ENCODE assay signal across 22 cellular contexts in genomic region chr13:22487932-22488331, GRCh38.
"Had no signal": no experiment of that assay in that cellular context is flagged by ENCODE, and none has a peak within 500 bp of the region (broad histone marks: within the 10 kb centered on the region; RNA-seq: fewer than 3 reads in every experiment).

No MANE protein-coding gene starts in this region.

- H3K4me3 ChIP-seq: gastrocnemius medialis, pancreas, upper lobe of left lung had no signal

- H3K4me3 Mint-ChIP-seq: activated CD4-positive, alpha-beta memory T cell treated with anti-CD3 and anti-CD28 coated beads, Interleukin-2, amount 10 ng/mL, durations not matched to agents 7 days and 5 days; activated naive CD4-positive, alpha-beta T cell treated with anti-CD3 and anti-CD28 coated beads, Interleukin-2, amount 10 ng/mL, durations not matched to agents 7 days and 5 days; brain; dendritic cell treated with granulocyte-macrophage colony-stimulating factor and Interleukin-4, amounts not matched to agents 40 ng/mL and 50 ng/mL, for 4 days; nephron progenitor cell; stimulated activated naive B cell treated with anti-CD40 and anti-IgM and Interleukin-4, amounts not matched to agents 10 μg/mL and 1 μg/mL and 100 μg/mL, for 72 hours had no signal

- H3K36me3 ChIP-seq: gastrocnemius medialis, pancreas, upper lobe of left lung had no signal

- H3K27me3 Mint-ChIP-seq: activated CD4-positive, alpha-beta memory T cell treated with anti-CD3 and anti-CD28 coated beads, Interleukin-2, amount 10 ng/mL, durations not matched to agents 7 days and 5 days; activated naive CD4-positive, alpha-beta T cell treated with anti-CD3 and anti-CD28 coated beads, Interleukin-2, amount 10 ng/mL, durations not matched to agents 7 days and 5 days; brain; dendritic cell treated with granulocyte-macrophage colony-stimulating factor and Interleukin-4, amounts not matched to agents 40 ng/mL and 50 ng/mL, for 4 days; stimulated activated naive B cell treated with anti-CD40 and anti-IgM and Interleukin-4, amounts not matched to agents 10 μg/mL and 1 μg/mL and 100 μg/mL, for 72 hours had no signal

- DNase-seq: activated CD4-positive, alpha-beta memory T cell treated with anti-CD3 and anti-CD28 coated beads, Interleukin-2, amount 10 ng/mL, durations not matched to agents 7 days and 5 days; activated CD4-positive, alpha-beta T cell treated with anti-CD3 and anti-CD28 coated beads for 48 hours; activated effector memory CD4-positive, alpha-beta T cell treated with anti-CD3 and anti-CD28 coated beads, Interleukin-2, amount 50 U/mL, for 16 hours; activated naive CD4-positive, alpha-beta T cell treated with anti-CD3 and anti-CD28 coated beads, Interleukin-2, amount 10 ng/mL, durations not matched to agents 7 days and 5 days; caudate nucleus; effector CD4-positive, alpha-beta T cell; erythroblast; gastrocnemius medialis; hippocampal formation; left ventricle myocardium superior; mammary epithelial cell; midbrain; nephron progenitor cell; pancreas; stimulated activated CD4-positive, alpha-beta T cell treated with anti-CD3 and anti-CD28 coated beads, Interleukin-2, amount 100 ng/mL, for 48 hours; stimulated activated CD8-positive, alpha-beta memory T cell treated with anti-CD3 and anti-CD28 coated beads, Interleukin-4, amount 100 ng/mL, for 48 hours; stimulated activated naive B cell treated with anti-CD40 and anti-IgM and Interleukin-4, amounts not matched to agents 10 μg/mL and 1 μg/mL and 100 μg/mL, for 72 hours; T-helper 2 cell; upper lobe of left lung had no signal

- H3K27ac ChIP-seq: gastrocnemius medialis, pancreas, upper lobe of left lung had no signal

- H3K9me3 Mint-ChIP-seq: activated CD4-positive, alpha-beta memory T cell treated with anti-CD3 and anti-CD28 coated beads, Interleukin-2, amount 10 ng/mL, durations not matched to agents 7 days and 5 days; activated naive CD4-positive, alpha-beta T cell treated with anti-CD3 and anti-CD28 coated beads, Interleukin-2, amount 10 ng/mL, durations not matched to agents 7 days and 5 days had no signal

- H3K9me3 ChIP-seq: pancreas, upper lobe of left lung had no signal

- H3K36me3 Mint-ChIP-seq: activated naive CD4-positive, alpha-beta T cell treated with anti-CD3 and anti-CD28 coated beads, Interleukin-2, amount 10 ng/mL, durations not matched to agents 7 days and 5 days; brain; stimulated activated naive B cell treated with anti-CD40 and anti-IgM and Interleukin-4, amounts not matched to agents 10 μg/mL and 1 μg/mL and 100 μg/mL, for 72 hours had no signal

- H3K27ac Mint-ChIP-seq: activated CD4-positive, alpha-beta memory T cell treated with anti-CD3 and anti-CD28 coated beads, Interleukin-2, amount 10 ng/mL, durations not matched to agents 7 days and 5 days; activated naive CD4-positive, alpha-beta T cell treated with anti-CD3 and anti-CD28 coated beads, Interleukin-2, amount 10 ng/mL, durations not matched to agents 7 days and 5 days; brain; dendritic cell treated with granulocyte-macrophage colony-stimulating factor and Interleukin-4, amounts not matched to agents 40 ng/mL and 50 ng/mL, for 4 days; nephron progenitor cell; stimulated activated naive B cell treated with anti-CD40 and anti-IgM and Interleukin-4, amounts not matched to agents 10 μg/mL and 1 μg/mL and 100 μg/mL, for 72 hours had no signal

- H3K4me1 ChIP-seq: gastrocnemius medialis, pancreas had no signal

- H3K4me1 Mint-ChIP-seq: activated CD4-positive, alpha-beta memory T cell treated with anti-CD3 and anti-CD28 coated beads, Interleukin-2, amount 10 ng/mL, durations not matched to agents 7 days and 5 days; activated naive CD4-positive, alpha-beta T cell treated with anti-CD3 and anti-CD28 coated beads, Interleukin-2, amount 10 ng/mL, durations not matched to agents 7 days and 5 days; brain; stimulated activated naive B cell treated with anti-CD40 and anti-IgM and Interleukin-4, amounts not matched to agents 10 μg/mL and 1 μg/mL and 100 μg/mL, for 72 hours had no signal

- H3K27me3 ChIP-seq: gastrocnemius medialis, pancreas, upper lobe of left lung had no signal

- ATAC-seq: gastrocnemius medialis; left ventricle myocardium superior; pancreas; sciatic nerve; stimulated activated naive B cell treated with anti-CD40 and anti-IgM and Interleukin-4, amounts not matched to agents 10 μg/mL and 1 μg/mL and 100 μg/mL, for 72 hours had no signal
